In genomic region chr19:53961523-53962345, GRCh38 we compare ENCODE assay signal across 1 cellular context.
TF ChIP-seq lines count a peak whose summit lies in the region.

No MANE protein-coding gene starts in this region.

TF ChIP-seq in K562, 482 proteins besides CTCF, POLR2A, EP300 and RAD21:
- peak in 1 of 3 experiments; percentile 56; a peak in 1 of 6 replicates for TF ChIP-seq ZBTB11 (CRISPR knock-in tag; IDR thresholded peaks at IDR 0.05)
- no peak for TF ChIP-seq SPI1 (IDR thresholded peaks at IDR 0.05; ENCODE audit: borderline replicate concordance, low read depth, low read length)
- TF ChIP-seq ZBTB40 (IDR thresholded peaks at IDR 0.05), result peak; percentile 56
- no peak for TF ChIP-seq ZBTB40 (CRISPR knock-in tag; IDR thresholded peaks at IDR 0.05)
- no peak for TF ChIP-seq ZNF75A (CRISPR knock-in tag; IDR thresholded peaks at IDR 0.05)
- TF ChIP-seq GABPA (tag; conservative IDR thresholded peaks at IDR 0.05; ENCODE audit: low read depth), result peak; percentile 38
